Comparison of ENCODE assay signal across 11 cellular contexts in the genomic region with DNA sequence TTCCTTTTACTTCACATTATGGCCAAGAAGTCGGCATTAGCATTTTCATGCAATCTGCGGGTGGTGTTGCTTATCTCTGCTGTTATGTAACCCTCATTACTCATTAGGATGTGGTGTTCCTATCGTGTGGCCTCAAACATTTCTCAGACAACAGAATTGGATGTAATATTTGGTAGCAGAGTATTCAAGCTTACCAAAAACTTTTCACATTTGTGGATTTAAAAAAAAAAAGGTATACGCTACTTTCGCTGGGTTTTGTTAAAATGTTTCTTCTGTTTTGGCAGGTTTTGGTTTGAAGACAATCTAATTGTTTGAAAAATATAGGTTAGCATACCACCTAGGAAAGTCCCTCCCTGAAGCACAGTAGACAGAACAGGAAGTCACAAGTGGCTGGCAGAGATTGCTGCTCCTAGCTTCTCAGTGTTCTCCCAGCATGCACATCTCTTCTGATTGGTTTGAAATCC.
DNase-seq lines count a peak whose midpoint lies in the region; ATAC-seq, FAIRE-seq and TF ChIP-seq lines count a peak whose summit lies in the region.
"Had no signal": no experiment of that assay in that cellular context is flagged by ENCODE, and none has a peak within 500 bp of the region (broad histone marks: within the 10 kb centered on the region; RNA-seq: fewer than 3 reads in every experiment).

No MANE protein-coding gene starts in this region.

- no peak for TF ChIP-seq POLR2A in GM12892 (IDR thresholded peaks at IDR 0.05; ENCODE audit: low read depth, low read length)
- TF ChIP-seq POLR2A in vagina (IDR thresholded peaks at IDR 0.05): no peak

- no peak overlapping the region for H3K27ac ChIP-seq in hepatocyte
- no peak overlapping the region for H3K27ac ChIP-seq in aorta (ENCODE audit: low read depth in 1 of 2, low read length in 2 of 2)
- no peak overlapping the region for H3K27ac ChIP-seq in vagina
- H3K27ac ChIP-seq: body of pancreas had no signal

- DNase-seq in GM12892 (ENCODE audit: insufficient read length) (no peak), WTC11 (ENCODE audit: low spot score) (no peak), hepatocyte (ENCODE audit: low spot score) (peak; percentile 9), COR-L47 (lab: John Stamatoyannopoulos, UW) (no peak), RPMI8226 (no peak), aorta (no peak), vagina (ENCODE audit: extremely low spot score in 2 of 2) (no peak)
- DNase-seq: NCI-H2081 treated with DMSO at 0.1 percent for 48 hours had no signal

- peaks cover 11% of the 10 kb centered on the region for H3K4me1 Mint-ChIP-seq in WTC11
- H3K4me1 Mint-ChIP-seq: memory B cell had no signal

- H3K36me3 ChIP-seq in hepatocyte (replicated peaks; ENCODE audit: insufficient read depth, low read depth) (no peaks in the 10 kb centered on the region), aorta (ENCODE audit: control insufficient read depth in 1 of 2, insufficient read depth in 2 of 2, low read length in 1 of 2) (no peaks in the 10 kb centered on the region), vagina (no peaks in the 10 kb centered on the region)

- H3K4me3 ChIP-seq in hepatocyte (no peak overlapping the region), aorta (ENCODE audit: low read length in 2 of 2) (no peak overlapping the region), vagina (no peak overlapping the region)
- H3K4me3 ChIP-seq: body of pancreas had no signal

- no peaks in the 10 kb centered on the region for H3K9me2 ChIP-seq in hepatocyte (replicated peaks; ENCODE audit: insufficient read depth)

- H3K4me1 ChIP-seq in hepatocyte (ENCODE audit: insufficient read depth): no peaks in the 10 kb centered on the region
- H3K4me1 ChIP-seq in aorta (ENCODE audit: control insufficient read depth in 1 of 2, insufficient read depth in 2 of 2, low read length in 2 of 2): no peaks in the 10 kb centered on the region
- H3K4me1 ChIP-seq in vagina: no peaks in the 10 kb centered on the region
- H3K4me1 ChIP-seq: body of pancreas had no signal

- H3K27me3 ChIP-seq in hepatocyte: no peaks in the 10 kb centered on the region
- no peaks in the 10 kb centered on the region for H3K27me3 ChIP-seq in aorta (ENCODE audit: control insufficient read depth in 1 of 2, insufficient read depth in 2 of 2, low read length in 1 of 2)
- no peaks in the 10 kb centered on the region for H3K27me3 ChIP-seq in vagina

- peaks cover 3% of the 10 kb centered on the region for H3K9me3 Mint-ChIP-seq in WTC11

- no peak overlapping the region for H3K4me2 ChIP-seq in hepatocyte

- H3K79me2 ChIP-seq in hepatocyte: no peaks in the 10 kb centered on the region

- H2AFZ ChIP-seq in hepatocyte: no peak overlapping the region

- TF ChIP-seq CTCF in WTC11 (IDR thresholded peaks at IDR 0.05) (no peak), hepatocyte (IDR thresholded peaks at IDR 0.05; ENCODE audit: poor library complexity) (no peak), vagina (IDR thresholded peaks at IDR 0.05) (no peak)

- H3K27ac Mint-ChIP-seq in WTC11: peak overlapping the region; percentile 33
- H3K27ac Mint-ChIP-seq: memory B cell had no signal

- no peak overlapping the region for H3K4me3 Mint-ChIP-seq in WTC11
- H3K4me3 Mint-ChIP-seq: memory B cell had no signal

- no peaks in the 10 kb centered on the region for H3K27me3 Mint-ChIP-seq in WTC11 (ENCODE audit: low read depth)

- H4K20me1 ChIP-seq in hepatocyte (ENCODE audit: insufficient read depth, poor library complexity, severe bottlenecking): no peaks in the 10 kb centered on the region

- POLR2A ChIA-PET in WTC11 (lab: Charles Lee): no interaction called here

- WGBS in hepatocyte (ENCODE audit: low lambda C conversion rate, missing lambda C conversion rate): 62% methylated on average over 5 of the region's 5 CpGs
- 46 to 65% methylated on average over 5 of the region's 5 CpGs for WGBS in aorta, 2 donors

- ATAC-seq in HG02852 (IDR thresholded peaks at IDR 0.05; ENCODE audit: unreplicated experiment) (peak; percentile 80), WTC11 (no peak; the same call in 1 of the 2 replicates), aorta (ENCODE audit: low FRiP score) (no peak)
- ATAC-seq: body of pancreas had no signal

- intact Hi-C loops in aorta (cut with DNase I): no loop called here
- intact Hi-C loops in vagina (cut with DNase I): no loop called here

- CTCF ChIA-PET in WTC11 (lab: Charles Lee): no interaction called here

- H3K9me3 ChIP-seq in hepatocyte (ENCODE audit: low read depth) (no peaks in the 10 kb centered on the region), aorta (ENCODE audit: control insufficient read depth, low read length) (no peaks in the 10 kb centered on the region), vagina (no peaks in the 10 kb centered on the region)
- H3K9me3 ChIP-seq: body of pancreas had no signal

- no peaks in the 10 kb centered on the region for H3K36me3 Mint-ChIP-seq in WTC11

- peak; percentile 83 for FAIRE-seq in GM12892 (lab: Jason Lieb, UNC)

TF ChIP-seq in WTC11, 78 proteins besides CTCF, POLR2A, EP300 and RAD21:
- TF ChIP-seq ZNF512 (CRISPR knock-in tag; IDR thresholded peaks at IDR 0.05; ENCODE audit: borderline replicate concordance) (no peak), ZNF138 (CRISPR knock-in tag; conservative IDR thresholded peaks at IDR 0.05) (no peak), RORB (CRISPR knock-in tag; IDR thresholded peaks at IDR 0.05) (no peak), ESRRA (CRISPR knock-in tag; IDR thresholded peaks at IDR 0.05; ENCODE audit: borderline replicate concordance) (no peak), CREM (CRISPR knock-in tag; IDR thresholded peaks at IDR 0.05) (no peak), ZNF219 (CRISPR knock-in tag; IDR thresholded peaks at IDR 0.05; ENCODE audit: borderline replicate concordance) (no peak), E2F5 (CRISPR knock-in tag; IDR thresholded peaks at IDR 0.05) (no peak), ZNF396 (CRISPR knock-in tag; IDR thresholded peaks at IDR 0.05; ENCODE audit: borderline replicate concordance) (no peak), ZNF232 (CRISPR knock-in tag; IDR thresholded peaks at IDR 0.05) (no peak), USF1 (CRISPR knock-in tag; IDR thresholded peaks at IDR 0.05) (no peak)
